1 cellular context compared by ENCODE assay signal in genomic region chr16:19153876-19154275, GRCh38.
TF ChIP-seq lines count a peak whose summit lies in the region.

No MANE protein-coding gene starts in this region.

TF ChIP-seq in IMR-90, 13 proteins besides CTCF, POLR2A, EP300 and RAD21 (continued from another document):
- TF ChIP-seq, protein P1, sequence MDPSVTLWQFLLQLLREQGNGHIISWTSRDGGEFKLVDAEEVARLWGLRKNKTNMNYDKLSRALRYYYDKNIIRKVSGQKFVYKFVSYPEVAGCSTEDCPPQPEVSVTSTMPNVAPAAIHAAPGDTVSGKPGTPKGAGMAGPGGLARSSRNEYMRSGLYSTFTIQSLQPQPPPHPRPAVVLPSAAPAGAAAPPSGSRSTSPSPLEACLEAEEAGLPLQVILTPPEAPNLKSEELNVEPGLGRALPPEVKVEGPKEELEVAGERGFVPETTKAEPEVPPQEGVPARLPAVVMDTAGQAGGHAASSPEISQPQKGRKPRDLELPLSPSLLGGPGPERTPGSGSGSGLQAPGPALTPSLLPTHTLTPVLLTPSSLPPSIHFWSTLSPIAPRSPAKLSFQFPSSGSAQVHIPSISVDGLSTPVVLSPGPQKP (IDR thresholded peaks at IDR 0.05; ENCODE audit: borderline replicate concordance, low read depth, low read length), result no peak
- no peak for TF ChIP-seq RCOR1 (IDR thresholded peaks at IDR 0.05; ENCODE audit: insufficient replicate concordance, low read length)
- TF ChIP-seq MAFK (IDR thresholded peaks at IDR 0.05; ENCODE audit: low read depth, low read length), result no peak
